ENCODE assay signal across 1 cellular context in the genomic region with DNA sequence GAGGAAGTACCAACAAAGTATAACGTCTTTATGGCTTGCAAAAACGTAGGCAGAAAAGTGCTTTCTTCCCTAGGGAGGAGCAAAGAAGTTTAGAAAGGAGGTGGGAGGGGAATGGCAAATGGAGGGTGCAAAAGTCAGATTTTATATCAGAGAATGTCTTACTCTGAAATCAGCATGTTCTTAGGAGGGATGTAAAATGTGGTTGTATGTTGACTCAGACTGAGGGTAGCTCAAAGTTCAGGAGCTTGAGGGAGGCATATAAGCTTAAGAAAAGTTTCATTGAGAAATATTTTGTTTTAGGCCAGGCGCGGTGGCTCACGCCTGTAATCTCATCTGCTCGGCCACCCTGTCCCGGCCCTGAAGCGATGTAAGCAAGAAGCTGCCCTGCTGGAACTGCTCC.
TF ChIP-seq lines count a peak whose summit lies in the region.

No MANE protein-coding gene starts in this region.

TF ChIP-seq in HepG2, 621 proteins besides CTCF, POLR2A, EP300 and RAD21:
- TF ChIP-seq, protein P1, sequence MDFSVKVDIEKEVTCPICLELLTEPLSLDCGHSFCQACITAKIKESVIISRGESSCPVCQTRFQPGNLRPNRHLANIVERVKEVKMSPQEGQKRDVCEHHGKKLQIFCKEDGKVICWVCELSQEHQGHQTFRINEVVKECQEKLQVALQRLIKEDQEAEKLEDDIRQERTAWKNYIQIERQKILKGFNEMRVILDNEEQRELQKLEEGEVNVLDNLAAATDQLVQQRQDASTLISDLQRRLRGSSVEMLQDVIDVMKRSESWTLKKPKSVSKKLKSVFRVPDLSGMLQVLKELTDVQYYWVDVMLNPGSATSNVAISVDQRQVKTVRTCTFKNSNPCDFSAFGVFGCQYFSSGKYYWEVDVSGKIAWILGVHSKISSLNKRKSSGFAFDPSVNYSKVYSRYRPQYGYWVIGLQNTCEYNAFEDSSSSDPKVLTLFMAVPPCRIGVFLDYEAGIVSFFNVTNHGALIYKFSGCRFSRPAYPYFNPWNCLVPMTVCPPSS (IDR thresholded peaks at IDR 0.05), result no peak
- TF ChIP-seq ZNF567 (CRISPR knock-in tag; IDR thresholded peaks at IDR 0.05; ENCODE audit: borderline replicate concordance), result no peak
- no peak for TF ChIP-seq ZC3H13 (CRISPR knock-in tag; IDR thresholded peaks at IDR 0.05)
- no peak for TF ChIP-seq ZNF777 (CRISPR knock-in tag; IDR thresholded peaks at IDR 0.05)
- TF ChIP-seq SCMH1 (CRISPR knock-in tag; IDR thresholded peaks at IDR 0.05; ENCODE audit: borderline replicate concordance), result no peak
- TF ChIP-seq, protein P2, sequence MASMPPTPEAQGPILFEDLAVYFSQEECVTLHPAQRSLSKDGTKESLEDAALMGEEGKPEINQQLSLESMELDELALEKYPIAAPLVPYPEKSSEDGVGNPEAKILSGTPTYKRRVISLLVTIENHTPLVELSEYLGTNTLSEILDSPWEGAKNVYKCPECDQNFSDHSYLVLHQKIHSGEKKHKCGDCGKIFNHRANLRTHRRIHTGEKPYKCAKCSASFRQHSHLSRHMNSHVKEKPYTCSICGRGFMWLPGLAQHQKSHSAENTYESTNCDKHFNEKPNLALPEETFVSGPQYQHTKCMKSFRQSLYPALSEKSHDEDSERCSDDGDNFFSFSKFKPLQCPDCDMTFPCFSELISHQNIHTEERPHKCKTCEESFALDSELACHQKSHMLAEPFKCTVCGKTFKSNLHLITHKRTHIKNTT (CRISPR knock-in tag; IDR thresholded peaks at IDR 0.05), result no peak
- no peak for TF ChIP-seq PHF8 (CRISPR knock-in tag; IDR thresholded peaks at IDR 0.05)
- no peak for TF ChIP-seq NFE2 (CRISPR knock-in tag; IDR thresholded peaks at IDR 0.05)
- TF ChIP-seq, protein P3, sequence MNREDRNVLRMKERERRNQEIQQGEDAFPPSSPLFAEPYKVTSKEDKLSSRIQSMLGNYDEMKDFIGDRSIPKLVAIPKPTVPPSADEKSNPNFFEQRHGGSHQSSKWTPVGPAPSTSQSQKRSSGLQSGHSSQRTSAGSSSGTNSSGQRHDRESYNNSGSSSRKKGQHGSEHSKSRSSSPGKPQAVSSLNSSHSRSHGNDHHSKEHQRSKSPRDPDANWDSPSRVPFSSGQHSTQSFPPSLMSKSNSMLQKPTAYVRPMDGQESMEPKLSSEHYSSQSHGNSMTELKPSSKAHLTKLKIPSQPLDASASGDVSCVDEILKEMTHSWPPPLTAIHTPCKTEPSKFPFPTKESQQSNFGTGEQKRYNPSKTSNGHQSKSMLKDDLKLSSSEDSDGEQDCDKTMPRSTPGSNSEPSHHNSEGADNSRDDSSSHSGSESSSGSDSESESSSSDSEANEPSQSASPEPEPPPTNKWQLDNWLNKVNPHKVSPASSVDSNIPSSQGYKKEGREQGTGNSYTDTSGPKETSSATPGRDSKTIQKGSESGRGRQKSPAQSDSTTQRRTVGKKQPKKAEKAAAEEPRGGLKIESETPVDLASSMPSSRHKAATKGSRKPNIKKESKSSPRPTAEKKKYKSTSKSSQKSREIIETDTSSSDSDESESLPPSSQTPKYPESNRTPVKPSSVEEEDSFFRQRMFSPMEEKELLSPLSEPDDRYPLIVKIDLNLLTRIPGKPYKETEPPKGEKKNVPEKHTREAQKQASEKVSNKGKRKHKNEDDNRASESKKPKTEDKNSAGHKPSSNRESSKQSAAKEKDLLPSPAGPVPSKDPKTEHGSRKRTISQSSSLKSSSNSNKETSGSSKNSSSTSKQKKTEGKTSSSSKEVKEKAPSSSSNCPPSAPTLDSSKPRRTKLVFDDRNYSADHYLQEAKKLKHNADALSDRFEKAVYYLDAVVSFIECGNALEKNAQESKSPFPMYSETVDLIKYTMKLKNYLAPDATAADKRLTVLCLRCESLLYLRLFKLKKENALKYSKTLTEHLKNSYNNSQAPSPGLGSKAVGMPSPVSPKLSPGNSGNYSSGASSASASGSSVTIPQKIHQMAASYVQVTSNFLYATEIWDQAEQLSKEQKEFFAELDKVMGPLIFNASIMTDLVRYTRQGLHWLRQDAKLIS (CRISPR knock-in tag; IDR thresholded peaks at IDR 0.05), result no peak
- no peak for TF ChIP-seq ZNF383 (CRISPR knock-in tag; IDR thresholded peaks at IDR 0.05; ENCODE audit: borderline replicate concordance)
TF ChIP-seq in HepG2: peak in this region for 0.
